10 cellular contexts compared by ENCODE assay signal in genomic region chr12:91180577-91180976, GRCh38. TPM values are rescaled to one million over a fixed set of nuclear protein-coding genes. Genes with fewer than 3 reads are reported as not detected.
A peak's percentile ranks its signal among the peaks of the same experiment; 100 is the strongest.
DNase-seq lines count a peak whose midpoint lies in the region; ATAC-seq and TF ChIP-seq lines count a peak whose summit lies in the region.
"Had no signal": no experiment of that assay in that cellular context is flagged by ENCODE, and none has a peak within 500 bp of the region (broad histone marks: within the 10 kb centered on the region; RNA-seq: fewer than 3 reads in every experiment).

No MANE protein-coding gene starts in this region.

- peak; percentile 84 for DNase-seq in HFFc6
- DNase-seq in brain microvascular endothelial cell: peak; percentile 30
- DNase-seq in kidney tubule cell (ENCODE audit: low spot score): peak; percentile 5
- DNase-seq in A172 (ENCODE audit: low spot score): no peak
- DNase-seq: spleen had no signal

- H3K27ac Mint-ChIP-seq in HFFc6: no peak overlapping the region
- H3K27ac Mint-ChIP-seq: activated naive CD8-positive, alpha-beta T cell had no signal

- H3K4me1 Mint-ChIP-seq in HFFc6 (ENCODE audit: low read depth): peaks cover 24% of the 10 kb centered on the region

- no peaks in the 10 kb centered on the region for H3K9me3 Mint-ChIP-seq in HFFc6

- H3K27me3 ChIP-seq in brain microvascular endothelial cell (replicated peaks) (no peaks in the 10 kb centered on the region), thymus (ENCODE audit: control insufficient read depth, insufficient read depth) (no peaks in the 10 kb centered on the region)
- H3K27me3 ChIP-seq: spleen had no signal

- H3K36me3 ChIP-seq in brain microvascular endothelial cell (replicated peaks) (no peaks in the 10 kb centered on the region), thymus (ENCODE audit: control insufficient read depth, insufficient read depth) (no peaks in the 10 kb centered on the region)
- H3K36me3 ChIP-seq: spleen had no signal

- no peak for TF ChIP-seq CTCF in HFFc6 (IDR thresholded peaks at IDR 0.05)
- TF ChIP-seq CTCF in brain microvascular endothelial cell (IDR thresholded peaks at IDR 0.05; ENCODE audit: low read depth, low read length, missing control alignments): no peak

- H3K27ac ChIP-seq in brain microvascular endothelial cell: peak overlapping the region; percentile 6
- H3K27ac ChIP-seq in thymus (ENCODE audit: low read depth): no peak overlapping the region
- H3K27ac ChIP-seq: spleen had no signal

- in situ Hi-C loops in brain microvascular endothelial cell (cut with HindIII; ENCODE audit: low pct_ligation_motif_present, low sequenced_read_pairs): no loop called here

- WGBS in thymus: 59% methylated on average over 1 of the region's 1 CpG

- H3K4me3 ChIP-seq in brain microvascular endothelial cell (ENCODE audit: low read depth, low read length) (peak overlapping the region; percentile 31), thymus (ENCODE audit: low read length) (peak overlapping the region; percentile 3)

- H3K36me3 Mint-ChIP-seq in HFFc6 (ENCODE audit: low read depth): no peaks in the 10 kb centered on the region
- H3K36me3 Mint-ChIP-seq: activated naive CD8-positive, alpha-beta T cell had no signal

- H3K4me1 ChIP-seq in thymus (ENCODE audit: control insufficient read depth, insufficient read depth, low read length): no peaks in the 10 kb centered on the region

- no peak for TF ChIP-seq POLR2A in GM18505 (IDR thresholded peaks at IDR 0.05; ENCODE audit: borderline replicate concordance, extremely low read depth, insufficient read depth, insufficient read length)

- H3K4me3 Mint-ChIP-seq in HFFc6: no peak overlapping the region
- H3K4me3 Mint-ChIP-seq: activated naive CD8-positive, alpha-beta T cell had no signal

- no peaks in the 10 kb centered on the region for H3K27me3 Mint-ChIP-seq in HFFc6 (ENCODE audit: insufficient read depth)

- no peak for ATAC-seq in GM18505 (IDR thresholded peaks at IDR 0.05; ENCODE audit: unreplicated experiment)
- ATAC-seq in HG02840 (IDR thresholded peaks at IDR 0.05; ENCODE audit: low FRiP score, unreplicated experiment): no peak
- no peak for ATAC-seq in HG02623 (IDR thresholded peaks at IDR 0.05; ENCODE audit: unreplicated experiment)

- H3K9me3 ChIP-seq in thymus (ENCODE audit: control insufficient read depth): no peaks in the 10 kb centered on the region
- H3K9me3 ChIP-seq: spleen had no signal

RNA-seq across cellular contexts. Expression of gene DCN, which starts 2.0 kb away (rescaled TPM):
- 10 to 100 TPM; 20.4 to 58.8 (median 48.7) TPM for total RNA-seq in HFFc6 (2021; fragmentation: NEBNext Ultra II Directional; extraction: Animal tissue kit (Norgen Biotek cat#: 25700))
- 215 TPM for polyA plus RNA-seq in thymus
- 0.69 and 0.84 TPM in 2 replicates for total RNA-seq in A172 (2014; rRNA removed; shearing (Covaris generic))

Comparison
In these comparisons a context has a peak if more than half of its experiments do, and no peak if none do; other contexts are left out.
1. RNA of gene DCN, which starts 2.0 kb away (total RNA-seq): 20.4 to 58.8 TPM in HFFc6; 0.69 to 0.84 TPM in A172; every median in the first group is over 10 times any median in the second.